In the genomic region with DNA sequence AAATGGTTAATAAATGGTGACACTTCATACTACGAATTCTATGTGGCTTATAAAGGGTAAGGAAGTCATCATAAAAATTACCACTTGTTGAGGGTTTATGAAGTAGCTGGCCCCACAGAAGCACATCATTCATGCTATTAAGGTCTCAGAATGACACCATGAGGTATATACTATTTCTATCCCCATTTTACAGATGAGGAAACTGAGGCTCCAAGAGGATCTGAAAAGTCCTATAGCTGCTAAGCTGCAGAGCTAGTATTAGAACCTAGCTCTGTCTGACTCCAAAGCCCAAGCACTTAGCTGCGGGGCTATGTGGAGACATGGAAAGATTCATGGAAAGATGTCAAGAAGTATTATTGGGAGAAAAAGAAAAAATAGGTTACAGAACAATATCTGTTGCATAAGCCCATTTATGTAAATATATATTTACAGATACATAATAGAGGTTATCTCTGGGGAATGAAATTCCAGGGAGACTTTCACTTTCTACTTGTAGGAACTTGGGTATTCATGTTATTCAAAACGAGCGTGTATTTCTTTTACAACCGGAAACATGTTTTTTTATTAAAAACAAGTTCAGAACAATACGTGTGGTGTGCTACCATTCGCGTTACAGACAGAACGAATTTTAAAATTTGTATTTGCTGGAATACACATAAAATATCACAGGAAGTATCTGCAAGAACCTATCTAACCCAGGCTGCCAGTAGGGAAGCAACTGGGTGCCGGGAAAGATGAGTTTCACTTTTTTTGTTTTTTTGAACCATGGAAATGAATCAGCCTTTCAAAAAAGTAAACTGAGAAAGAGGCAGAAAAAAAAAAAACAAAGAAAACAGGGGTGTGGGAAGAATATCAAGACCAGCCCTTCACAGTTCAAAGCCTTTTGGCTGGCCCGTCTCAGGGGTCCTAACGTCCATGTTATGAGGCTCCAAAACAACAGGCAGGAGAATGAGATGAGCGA, we compare ENCODE assay signal across 10 cellular contexts. TPM values are rescaled to one million over a fixed set of nuclear protein-coding genes. Genes with fewer than 3 reads are reported as not detected.
DNase-seq lines count a peak whose midpoint lies in the region; ATAC-seq, FAIRE-seq and TF ChIP-seq lines count a peak whose summit lies in the region.
"Had no signal": no experiment of that assay in that cellular context is flagged by ENCODE, and none has a peak within 500 bp of the region (broad histone marks: within the 10 kb centered on the region; RNA-seq: fewer than 3 reads in every experiment).

No MANE protein-coding gene starts in this region.

- peaks cover 4 to 8% of the 10 kb centered on the region in 2 donors for H3K27me3 Mint-ChIP-seq in T-cell

- FAIRE-seq in HTR-8/SVneo (lab: Jason Lieb, UNC) = no peak

- ATAC-seq in T-cell (replicated peaks in 1 of 4) = no peak
- ATAC-seq: left lung had no signal

- TF ChIP-seq CTCF in foreskin fibroblast (IDR thresholded peaks at IDR 0.05; ENCODE audit: low read depth, low read length) = no peak

- DNase-seq in EH (ENCODE audit: low read depth) (peak; percentile 47), T-cell (no peak), foreskin fibroblast (peak; percentile 34 to 62), smooth muscle cell of the brain vasculature (ENCODE audit: low read depth, low spot score) (peak; percentile 18), RKO (ENCODE audit: low spot score) (no peak), HTR-8/SVneo (ENCODE audit: insufficient read length, low spot score) (no peak), DMS 273 treated with DMSO at 0.1 percent for 48 hours (lab: John Stamatoyannopoulos, UW) (no peak)
- DNase-seq: GDM1; left lung; stimulated activated naive CD4-positive, alpha-beta T cell treated with Interleukin-2 at 50 U/mL for 16 hours had no signal

- no peaks in the 10 kb centered on the region for H3K9me3 Mint-ChIP-seq in T-cell

- CTCF ChIA-PET in T-cell (lab: Charles Lee) = no interaction called here

- peak overlapping the region; percentile 36 to 57 for H3K27ac Mint-ChIP-seq in T-cell

- peak overlapping the region; percentile 41 to 57 (median 54) for H3K4me3 Mint-ChIP-seq in T-cell

- POLR2A ChIA-PET in T-cell (lab: Charles Lee) = no interaction called here

- peaks cover 5 to 13% (median 11%) of the 10 kb centered on the region in 3 donors for H3K4me1 Mint-ChIP-seq in T-cell

- H3K36me3 Mint-ChIP-seq in T-cell = no peaks in the 10 kb centered on the region

- peak overlapping the region; percentile 41 to 43 for H3K4me3 ChIP-seq in foreskin fibroblast (ENCODE audit: low read depth in 1 of 2, low read length in 2 of 2)
- H3K4me3 ChIP-seq: left lung had no signal

RNA-seq across cellular contexts. Expression of gene SPOCD1, which starts 13.4 kb away (rescaled TPM):
- total RNA-seq in T-cell = not detected

RNA-seq across cellular contexts. Expression of gene ADGRB2, which starts 38.3 kb away (rescaled TPM):
- total RNA-seq in T-cell = 1 to 10 TPM in 2 of 5 donors, under 1 TPM in 3; 0.65 to 3.4 (median 0.98) TPM

Comparison
In these comparisons a context has a peak if more than half of its experiments do, and no peak if none do; other contexts are left out.
1. DNase-seq: peak in EH (single experiment), foreskin fibroblast (2 of 2) and smooth muscle cell of the brain vasculature (single experiment); none in T-cell (0 of 34), RKO (single experiment), HTR-8/SVneo (single experiment) and DMS 273 treated with DMSO at 0.1 percent for 48 hours (single experiment).